8 cellular contexts compared by ENCODE assay signal in genomic region chr1:64861611-64862010, GRCh38.
DNase-seq lines count a peak whose midpoint lies in the region; ATAC-seq and TF ChIP-seq lines count a peak whose summit lies in the region.

No MANE protein-coding gene starts in this region.

- no peaks in the 10 kb centered on the region for H3K9me3 Mint-ChIP-seq in CD14-positive monocyte
- no peaks in the 10 kb centered on the region for H3K9me3 Mint-ChIP-seq in IgD-negative memory B cell
- no peaks in the 10 kb centered on the region for H3K9me3 Mint-ChIP-seq in central memory CD8-positive, alpha-beta T cell
- H3K9me3 Mint-ChIP-seq in naive B cell, result peaks cover 0 to 2% (median 0%) of the 10 kb centered on the region in 7 donors

- TF ChIP-seq CTCF in CD14-positive monocyte (IDR thresholded peaks at IDR 0.05), result peak; percentile 31

- ATAC-seq in central memory CD8-positive, alpha-beta T cell (replicated peaks; ENCODE audit: extremely low read depth, poor library complexity, severe bottlenecking), result no peak
- ATAC-seq in naive B cell (ENCODE audit: low read depth in 2 of 2) (no peak), HG02610 (IDR thresholded peaks at IDR 0.05; ENCODE audit: unreplicated experiment) (no peak)

- H3K4me1 Mint-ChIP-seq in CD14-positive monocyte (peaks cover 40% of the 10 kb centered on the region), IgD-negative memory B cell (peaks cover 31 to 44% (median 43%) of the 10 kb centered on the region in 3 donors), naive B cell (peaks cover 56 to 60% (median 60%) of the 10 kb centered on the region in 3 donors)
- H3K4me1 Mint-ChIP-seq in central memory CD8-positive, alpha-beta T cell, result peaks cover 67% of the 10 kb centered on the region

- peak overlapping the region; percentile 5 to 85 (median 26) for H3K27ac Mint-ChIP-seq in CD14-positive monocyte
- H3K27ac Mint-ChIP-seq in IgD-negative memory B cell, result peak overlapping the region; percentile 44 to 89 (median 88)
- H3K27ac Mint-ChIP-seq in central memory CD8-positive, alpha-beta T cell (ENCODE audit: low read depth), result peak overlapping the region; percentile 86
- peak overlapping the region; percentile 58 to 93 (median 83) for H3K27ac Mint-ChIP-seq in naive B cell

- H3K36me3 Mint-ChIP-seq in CD14-positive monocyte (peaks cover 59 to 66% of the 10 kb centered on the region in 2 donors), IgD-negative memory B cell (no peaks in the 10 kb centered on the region), naive B cell (peaks cover 29 to 41% of the 10 kb centered on the region in 2 donors)
- H3K36me3 Mint-ChIP-seq in central memory CD8-positive, alpha-beta T cell (ENCODE audit: insufficient read depth), result peaks cover 60% of the 10 kb centered on the region

- DNase-seq in CD14-positive monocyte (ENCODE audit: low spot score) (no peak), naive B cell (no peak), GM19240 (ENCODE audit: insufficient read length, low spot score) (no peak), SHP77 (lab: John Stamatoyannopoulos, UW) (no peak), head of caudate nucleus (no peak)
- DNase-seq in central memory CD8-positive, alpha-beta T cell (ENCODE audit: low spot score in 2 of 2), result no peak

- intact Hi-C loops in CD14-positive monocyte (cut with micrococcal nuclease), result loop anchor here in 1 of 2 donors (10.0 kb wide), 2 partner anchors 103 to 193 kb away; partner anchors contain the start of gene JAK1
- intact Hi-C loops in head of caudate nucleus (cut with DNase I), result no loop called here

- no peaks in the 10 kb centered on the region for H3K27me3 Mint-ChIP-seq in CD14-positive monocyte (ENCODE audit: low read depth in 3 of 3)
- peaks cover 2% of the 10 kb centered on the region for H3K27me3 Mint-ChIP-seq in IgD-negative memory B cell
- no peaks in the 10 kb centered on the region for H3K27me3 Mint-ChIP-seq in central memory CD8-positive, alpha-beta T cell
- H3K27me3 Mint-ChIP-seq in naive B cell, result no peaks in the 10 kb centered on the region

- no peak overlapping the region for H3K4me3 Mint-ChIP-seq in CD14-positive monocyte
- H3K4me3 Mint-ChIP-seq in IgD-negative memory B cell, result peak overlapping the region; percentile 14 to 83 (median 42)
- H3K4me3 Mint-ChIP-seq in central memory CD8-positive, alpha-beta T cell, result no peak overlapping the region
- H3K4me3 Mint-ChIP-seq in naive B cell, result peak overlapping the region in 7 of 8 donors; percentile 5 to 77 (median 57)

Comparison
In these comparisons a context has a peak if more than half of its experiments do, and no peak if none do; other contexts are left out.
1. H3K27ac Mint-ChIP-seq: peak in every context shown above with its lines; median percentile 88 in IgD-negative memory B cell; 86 in central memory CD8-positive, alpha-beta T cell; 83 in naive B cell; 26 in CD14-positive monocyte.
2. H3K4me3 Mint-ChIP-seq: peak in IgD-negative memory B cell (4 of 4) and naive B cell (7 of 8); none in CD14-positive monocyte (0 of 2) and central memory CD8-positive, alpha-beta T cell (single experiment).